ENCODE assay signal across 8 cellular contexts in the genomic region with DNA sequence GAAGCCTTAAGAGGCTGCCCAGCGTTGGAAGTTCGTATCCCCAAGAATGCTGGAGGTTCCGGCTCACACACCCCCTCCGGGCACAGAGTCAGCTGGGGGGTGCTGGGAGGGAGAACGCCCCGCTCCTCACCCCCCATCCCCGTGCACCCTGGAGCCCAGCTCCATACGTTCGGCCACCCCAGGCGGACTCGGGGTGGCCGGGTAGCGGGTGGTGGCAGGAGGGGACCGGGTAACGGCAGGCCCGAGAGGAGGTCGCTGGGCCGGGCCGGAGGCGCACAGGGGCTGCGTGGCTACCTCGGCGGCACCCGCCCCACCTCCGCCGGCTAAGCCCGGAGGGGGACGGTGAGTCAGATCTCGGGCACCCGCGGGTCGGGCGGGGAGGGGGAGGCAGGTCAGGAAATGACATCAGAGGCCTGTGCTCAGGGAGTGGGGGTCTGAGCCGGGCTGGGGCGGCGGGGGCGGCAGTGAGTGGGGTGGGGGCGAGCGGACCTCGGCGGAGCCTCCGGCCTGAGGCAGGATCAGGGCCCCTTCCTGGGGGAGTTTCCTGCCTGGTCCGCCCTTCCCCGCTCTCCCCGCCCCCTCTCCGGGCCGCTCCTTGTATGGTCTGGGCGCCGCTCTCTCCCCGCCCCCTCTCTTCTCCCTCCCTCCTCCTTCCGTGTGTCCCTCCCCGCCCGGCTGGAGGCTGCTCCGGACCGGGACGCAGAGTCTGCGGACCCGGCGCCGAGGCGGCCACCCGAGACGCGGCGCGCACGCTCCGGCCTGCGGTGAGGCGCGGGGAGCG. TPM values are rescaled to one million over a fixed set of nuclear protein-coding genes. Genes with fewer than 3 reads are reported as not detected.
DNase-seq lines count a peak whose midpoint lies in the region; ATAC-seq and TF ChIP-seq lines count a peak whose summit lies in the region.

ZYX (plus strand) TSS at position 700 of the 781 bp plus-strand sequence. CDS start 227 bp downstream, outside the sequence.

- H3K9me3 ChIP-seq in OCI-LY7 (ENCODE audit: low read length) (no peaks in the 10 kb centered on the region), mucosa of descending colon (no peaks in the 10 kb centered on the region)

- POLR2A ChIA-PET in OCI-LY7 (lab: Charles Lee): no interaction called here

- no peak within 1 kb of the TSS for H3K27ac ChIP-seq in OCI-LY7 (ENCODE audit: low read depth, low read length, poor library complexity, severe bottlenecking)

- peak; percentile 91 for ATAC-seq in mucosa of descending colon

- H4K20me1 ChIP-seq in OCI-LY7 (ENCODE audit: insufficient read depth, low read length): no peaks in the 10 kb centered on the region

- DNase-seq in CMK (ENCODE audit: low read depth) (peak; percentile 71), GM20000 (ENCODE audit: low spot score) (peak; percentile 98), HS-5 (ENCODE audit: low read depth) (peak; percentile 54), OCI-LY7 (ENCODE audit: low spot score) (peak; percentile 50), activated T-cell treated with anti-CD3 and anti-CD28 coated beads for 24 hours (ENCODE audit: low read depth) (peak; percentile 78), epidermal melanocyte (ENCODE audit: insufficient read length, low spot score) (peak; percentile 91), mucosa of descending colon (peak; percentile 96 to 98 (median 97))
- peak; percentile 83 for DNase-seq in stimulated activated CD8-positive, alpha-beta memory T cell treated with anti-CD3 and anti-CD28 coated beads, Interleukin-4, amount 100 ng/mL, for 24 hours (ENCODE audit: low read depth)

- H3K36me3 ChIP-seq in OCI-LY7 (ENCODE audit: insufficient read depth, low read length): no peaks in the 10 kb centered on the region
- H3K36me3 ChIP-seq in mucosa of descending colon (ENCODE audit: low read depth): no peaks in the 10 kb centered on the region

- intact Hi-C loops in OCI-LY7 (cut with micrococcal nuclease; ENCODE audit: unreplicated experiment) (loop anchor here (1.0 kb wide), 1 partner anchor 35 kb away; no protein-coding TSS in a partner anchor), mucosa of descending colon (cut with DNase I, micrococcal nuclease) (no loop called here)

- BruUV-seq in OCI-LY7 (replicated peaks; lab: Mats Ljungman, UMichigan): no TSS peak

- no peaks in the 10 kb centered on the region for H3K4me1 ChIP-seq in OCI-LY7 (ENCODE audit: insufficient read depth, low read length, poor library complexity, severe bottlenecking)
- H3K4me1 ChIP-seq in mucosa of descending colon (ENCODE audit: low read depth): peaks cover 29% of the 10 kb centered on the region

- TF ChIP-seq CTCF in GM20000 (IDR thresholded peaks at IDR 0.05; ENCODE audit: extremely low read depth, missing control alignments) (no peak), OCI-LY7 (conservative IDR thresholded peaks at IDR 0.05; ENCODE audit: low read length) (no peak), mucosa of descending colon (IDR thresholded peaks at IDR 0.05) (no peak)

- H2AFZ ChIP-seq in OCI-LY7 (ENCODE audit: low read length): peak within 1 kb of the TSS; percentile 90

- CTCF ChIA-PET in OCI-LY7 (lab: Charles Lee; ENCODE audit: unreplicated experiment): interaction anchor here (0.7 kb wide), 1 partner anchor 27 kb away, joined by 3 read pairs; no protein-coding TSS in a partner anchor

- H3K9me2 ChIP-seq in OCI-LY7 (ENCODE audit: insufficient read depth, low read length): no peaks in the 10 kb centered on the region

- no peaks in the 10 kb centered on the region for H3K79me2 ChIP-seq in OCI-LY7 (ENCODE audit: insufficient read depth, low read depth, low read length)

- H3K4me2 ChIP-seq in OCI-LY7 (ENCODE audit: low read length): peak within 1 kb of the TSS; percentile 98

- H3K4me3 ChIP-seq in OCI-LY7 (ENCODE audit: low read depth, low read length, poor library complexity, severe bottlenecking) (peak within 1 kb of the TSS; percentile 76), mucosa of descending colon (peak within 1 kb of the TSS; percentile 77)

RNA-seq across cellular contexts. Expression of gene ZYX, which starts in this region (rescaled TPM):
- 0.31 and 0.44 TPM in 2 replicates for total RNA-seq in OCI-LY7 (2014; rRNA removed; shearing (Covaris generic))
- total RNA-seq in OCI-LY7 (2022): 2.8 and 4.2 TPM in 2 replicates
- 100 to 1,000 TPM in 2 of 3 donors, 10 to 100 TPM in 1; 49.0 to 203 (median 109) TPM for total RNA-seq in mucosa of descending colon

Comparison
In these comparisons a context has a peak if more than half of its experiments do, and no peak if none do; other contexts are left out.
1. RNA of gene ZYX (total RNA-seq): 49.0 to 203 TPM in mucosa of descending colon; 0.31 to 4.2 TPM in OCI-LY7; every median in the first group is over 4 times any median in the second.
2. Peak in every context shown above with its lines, with median percentiles within 50 percentile points of each other: DNase-seq.